ENCODE assay signal across 8 cellular contexts in genomic region chrX:47562615-47563243, GRCh38. TPM values are rescaled to one million over a fixed set of nuclear protein-coding genes. Genes with fewer than 3 reads are reported as not detected.
DNase-seq lines count a peak whose midpoint lies in the region; ATAC-seq, FAIRE-seq and TF ChIP-seq lines count a peak whose summit lies in the region.

No MANE protein-coding gene starts in this region.

- peaks cover 34 to 61% (median 52%) of the 10 kb centered on the region in 10 experiments for H3K4me1 ChIP-seq in BLaER1 treated with 17β-estradiol and CSF1 and Interleukin-3, amounts not matched to agents 10 nM and 100 nM
- H3K4me1 ChIP-seq in GM23338 (ENCODE audit: insufficient read depth) (no peaks in the 10 kb centered on the region), keratinocyte (ENCODE audit: control insufficient read depth, extremely low read depth, insufficient read depth, low read length) (peaks cover 4% of the 10 kb centered on the region)

- H3K27me3 Mint-ChIP-seq in GM23338 (ENCODE audit: insufficient read depth, low read depth, poor library complexity), result no peaks in the 10 kb centered on the region

- peak overlapping the region; percentile 64 to 85 (median 76); a peak in 20 of 22 replicates for H3K4me2 ChIP-seq in BLaER1 treated with 17β-estradiol and CSF1 and Interleukin-3, amounts not matched to agents 10 nM and 100 nM
- H3K4me2 ChIP-seq in GM23338 (no peak overlapping the region), keratinocyte (ENCODE audit: control insufficient read depth, extremely low read depth, insufficient read depth, low read depth, low read length) (peak overlapping the region; percentile 27)

- H3K36me3 Mint-ChIP-seq in GM23338 (ENCODE audit: low read depth), result peaks cover 33% of the 10 kb centered on the region

- peaks cover 5 to 34% (median 12%) of the 10 kb centered on the region in 11 experiments; a peak in 14 of 22 replicates for H3K27me3 ChIP-seq in BLaER1 treated with 17β-estradiol and CSF1 and Interleukin-3, amounts not matched to agents 10 nM and 100 nM
- no peaks in the 10 kb centered on the region for H3K27me3 ChIP-seq in GM23338 (ENCODE audit: insufficient read depth)
- H3K27me3 ChIP-seq in keratinocyte (ENCODE audit: control insufficient read depth, extremely low read depth, insufficient read depth, low read length), result no peaks in the 10 kb centered on the region

- dilution Hi-C loops in keratinocyte (cut with MboI; ENCODE audit: extremely low pct_ligation_motif_present, low sequenced_read_pairs), result no loop called here

- H3K4me3 ChIP-seq in BLaER1 treated with 17β-estradiol and CSF1 and Interleukin-3, amounts not matched to agents 10 nM and 100 nM, result peak overlapping the region in 3 of 10 experiments; percentile 60 to 73 (median 71); a peak in 2 of 20 replicates
- H3K4me3 ChIP-seq in GM23338, result no peak overlapping the region
- no peak overlapping the region for H3K4me3 ChIP-seq in WI38 (ENCODE audit: low read depth, low read length)
- H3K4me3 ChIP-seq in keratinocyte (ENCODE audit: control insufficient read depth in 2 of 3, extremely low read depth in 1 of 3, insufficient read depth in 2 of 3, low read depth in 1 of 3, low read length in 3 of 3), result no peak overlapping the region

- H3K9me3 Mint-ChIP-seq in GM23338, result no peaks in the 10 kb centered on the region

- ATAC-seq in GM23338 (no peak), GM19395 (IDR thresholded peaks at IDR 0.05; ENCODE audit: unreplicated experiment) (no peak), GM18520 (IDR thresholded peaks at IDR 0.05; ENCODE audit: unreplicated experiment) (no peak)

- H3K79me2 ChIP-seq in GM23338 (replicated peaks; ENCODE audit: insufficient read depth), result peaks cover 9% of the 10 kb centered on the region; the same call in 1 of the 2 replicates
- peaks cover 15% of the 10 kb centered on the region for H3K79me2 ChIP-seq in keratinocyte (ENCODE audit: control insufficient read depth, insufficient read depth, low read length)

- TF ChIP-seq CTCF in GM23338 (conservative IDR thresholded peaks at IDR 0.05; ENCODE audit: low read depth in 2 of 2) (peak; percentile 44 to 60), WI38 (IDR thresholded peaks at IDR 0.05; ENCODE audit: low read depth, low read length) (0 out of 2 replicates have a peak, but pooled peaks have one; percentile 26), keratinocyte (optimal IDR thresholded peaks at IDR 0.05 in 1 of 3, IDR thresholded peaks at IDR 0.05 in 1 of 3, conservative IDR thresholded peaks at IDR 0.05 in 1 of 3; ENCODE audit: extremely low read depth in 1 of 3, insufficient read depth in 2 of 3, low read length in 3 of 3) (peak; percentile 23 to 45 (median 28))

- H3K27ac Mint-ChIP-seq in GM23338, result no peak overlapping the region

- no peak for FAIRE-seq in keratinocyte (lab: Jason Lieb, UNC)

- H3K4me1 Mint-ChIP-seq in GM23338, result peaks cover 17% of the 10 kb centered on the region

- peaks cover 3 to 54% (median 36%) of the 10 kb centered on the region in 11 experiments; a peak in 18 of 22 replicates for H4K20me1 ChIP-seq in BLaER1 treated with 17β-estradiol and CSF1 and Interleukin-3, amounts not matched to agents 10 nM and 100 nM
- H4K20me1 ChIP-seq in GM23338 (replicated peaks; ENCODE audit: insufficient read depth), result no peaks in the 10 kb centered on the region
- H4K20me1 ChIP-seq in keratinocyte (ENCODE audit: control insufficient read depth, extremely low read depth, insufficient read depth, low read length), result no peaks in the 10 kb centered on the region

- peak overlapping the region in 4 of 11 experiments; percentile 87 to 89 (median 88); a peak in 1 of 22 replicates for H3K9ac ChIP-seq in BLaER1 treated with 17β-estradiol and CSF1 and Interleukin-3, amounts not matched to agents 10 nM and 100 nM
- no peak overlapping the region for H3K9ac ChIP-seq in keratinocyte (ENCODE audit: control insufficient read depth, extremely low read depth, insufficient read depth, low read length)

- peaks cover 0 to 11% (median 0%) of the 10 kb centered on the region in 11 experiments; a peak in 2 of 22 replicates for H3K9me3 ChIP-seq in BLaER1 treated with 17β-estradiol and CSF1 and Interleukin-3, amounts not matched to agents 10 nM and 100 nM (replicated peaks in 1 of 11)
- H3K9me3 ChIP-seq in keratinocyte (ENCODE audit: control insufficient read depth, low read depth, low read length), result no peaks in the 10 kb centered on the region

- no peaks in the 10 kb centered on the region for H3K9me2 ChIP-seq in GM23338 (ENCODE audit: insufficient read depth)

- H3K4me3 Mint-ChIP-seq in GM23338, result peak overlapping the region; percentile 66; the same call in 2 of the 3 replicates

- H3F3A ChIP-seq in GM23338 (replicated peaks; ENCODE audit: low read depth), result no peaks in the 10 kb centered on the region

- peak overlapping the region in 1 of 11 experiments; percentile 47; a peak in 1 of 22 replicates for H3K27ac ChIP-seq in BLaER1 treated with 17β-estradiol and CSF1 and Interleukin-3, amounts not matched to agents 10 nM and 100 nM
- H3K27ac ChIP-seq in GM23338 (ENCODE audit: low read depth) (no peak overlapping the region), keratinocyte (ENCODE audit: control insufficient read depth, insufficient read depth, low read length) (no peak overlapping the region)

- DNase-seq in GM23338 (ENCODE audit: low spot score), result peak; percentile 27
- DNase-seq in keratinocyte (ENCODE audit: low read depth, low spot score), result no peak
- DNase-seq in SK-N-DZ (ENCODE audit: low spot score), result no peak
- no peak for DNase-seq in effector CD4-positive, alpha-beta T cell

- no peaks in the 10 kb centered on the region for H3K9me1 ChIP-seq in keratinocyte (ENCODE audit: control insufficient read depth, extremely low read depth, insufficient read depth, low read length)

- no peak overlapping the region for H2AFZ ChIP-seq in GM23338
- no peak overlapping the region for H2AFZ ChIP-seq in keratinocyte (ENCODE audit: control insufficient read depth, low read length)

- H3K36me3 ChIP-seq in BLaER1 treated with 17β-estradiol and CSF1 and Interleukin-3, amounts not matched to agents 10 nM and 100 nM, result peaks cover 7 to 31% (median 16%) of the 10 kb centered on the region in 11 experiments; a peak in 16 of 22 replicates
- H3K36me3 ChIP-seq in GM23338 (ENCODE audit: insufficient read depth) (no peaks in the 10 kb centered on the region), keratinocyte (ENCODE audit: control insufficient read depth in 2 of 2, extremely low read depth in 1 of 2, insufficient read depth in 2 of 2, low read length in 2 of 2) (peaks cover 0 to 3% of the 10 kb centered on the region in 2 experiments)

RNA-seq across cellular contexts. Expression of gene ARAF, which starts 1.7 kb away (rescaled TPM):
- 18.0 and 28.2 TPM in 2 replicates for total RNA-seq in GM23338 (2014; rRNA removed; shearing (Covaris generic))
- 35.9 and 43.9 TPM in 2 replicates for polyA plus RNA-seq in GM23338 (2016; fragmentation: Nextera tagmentation; extraction: Ambion mirVana)
- polyA plus RNA-seq in keratinocyte, result 21.3 to 40.5 TPM (median 22.4 TPM) in 3 replicates
- polyA plus RNA-seq in keratinocyte (2011; ENCODE audit: low read depth), result 5.6 TPM
- polyA plus RNA-seq in keratinocyte (2011; cell fraction: cytosol; rRNA removed), result 28.4 and 29.0 TPM in 2 replicates
- polyA plus RNA-seq in keratinocyte (2011; cell fraction: nucleus; rRNA removed), result 47.8 and 49.4 TPM in 2 replicates
- polyA plus RNA-seq in keratinocyte (2012; ENCODE audit: low replicate concordance), result 22.9 and 34.4 TPM in 2 replicates
- polyA minus RNA-seq in keratinocyte, result 43.0 to 96.2 TPM (median 65.5 TPM) in 3 replicates
- polyA minus RNA-seq in keratinocyte (2011; cell fraction: cytosol; rRNA and poly(A)+ RNA removed), result 23.4 TPM
- 12.7 and 20.2 TPM in 2 replicates for polyA minus RNA-seq in keratinocyte (2011; cell fraction: nucleus; rRNA and poly(A)+ RNA removed)
- polyA plus RNA-seq in SK-N-DZ (2014; cell fraction: cytosol; rRNA removed), result 13.5 and 16.3 TPM in 2 replicates
- polyA plus RNA-seq in SK-N-DZ (2014; cell fraction: nucleus; rRNA removed), result 29.3 and 39.9 TPM in 2 replicates

RNA-seq across cellular contexts. Expression of gene TIMP1, which starts 19.5 kb away (rescaled TPM):
- total RNA-seq in GM23338 (2014; rRNA removed; shearing (Covaris generic)), result 39.0 and 42.5 TPM in 2 replicates
- polyA plus RNA-seq in GM23338 (2016; fragmentation: Nextera tagmentation; extraction: Ambion mirVana) (117 and 121 TPM in 2 replicates), keratinocyte (151 to 328 TPM (median 162 TPM) in 3 replicates)
- polyA plus RNA-seq in keratinocyte (2011; ENCODE audit: low read depth), result 10.1 TPM
- polyA plus RNA-seq in keratinocyte (2011; cell fraction: cytosol; rRNA removed), result 143 and 188 TPM in 2 replicates
- 127 and 170 TPM in 2 replicates for polyA plus RNA-seq in keratinocyte (2011; cell fraction: nucleus; rRNA removed)
- polyA plus RNA-seq in keratinocyte (2012; ENCODE audit: low replicate concordance), result 180 and 201 TPM in 2 replicates
- 329 to 825 TPM (median 346 TPM) in 3 replicates for polyA minus RNA-seq in keratinocyte
- polyA minus RNA-seq in keratinocyte (2011; cell fraction: cytosol; rRNA and poly(A)+ RNA removed), result 340 TPM
- polyA minus RNA-seq in keratinocyte (2011; cell fraction: nucleus; rRNA and poly(A)+ RNA removed), result 88.3 and 93.9 TPM in 2 replicates
- polyA plus RNA-seq in SK-N-DZ (2014; cell fraction: cytosol; rRNA removed), result 8.7 and 8.8 TPM in 2 replicates
- 3.7 and 5.9 TPM in 2 replicates for polyA plus RNA-seq in SK-N-DZ (2014; cell fraction: nucleus; rRNA removed)

RNA-seq across cellular contexts. Expression of gene SYN1, which starts 56.9 kb away (rescaled TPM):
- 4.7 and 6.7 TPM in 2 replicates for total RNA-seq in GM23338 (2014; rRNA removed; shearing (Covaris generic))
- polyA plus RNA-seq in GM23338 (2016; fragmentation: Nextera tagmentation; extraction: Ambion mirVana) (3.6 and 7.1 TPM in 2 replicates), keratinocyte (0.07 to 0.36 TPM in 2 of 3 replicates, not detected in the other)
- 0.49 TPM for polyA plus RNA-seq in keratinocyte (2011; ENCODE audit: low read depth)
- 0.34 and 0.56 TPM in 2 replicates for polyA plus RNA-seq in keratinocyte (2011; cell fraction: cytosol; rRNA removed)
- 0.19 and 1.1 TPM in 2 replicates for polyA plus RNA-seq in keratinocyte (2011; cell fraction: nucleus; rRNA removed)
- polyA plus RNA-seq in keratinocyte (2012; ENCODE audit: low replicate concordance), result 0.85 and 1.2 TPM in 2 replicates
- 0.10 to 3.0 TPM in 2 of 3 replicates, not detected in the other for polyA minus RNA-seq in keratinocyte
- not detected for polyA minus RNA-seq in keratinocyte (2011; cell fraction: cytosol; rRNA and poly(A)+ RNA removed)
- 0.32 TPM in 1 of 2 replicates, not detected in the other for polyA minus RNA-seq in keratinocyte (2011; cell fraction: nucleus; rRNA and poly(A)+ RNA removed)
- 2.5 and 3.8 TPM in 2 replicates for polyA plus RNA-seq in SK-N-DZ (2014; cell fraction: cytosol; rRNA removed)
- 2.0 and 4.9 TPM in 2 replicates for polyA plus RNA-seq in SK-N-DZ (2014; cell fraction: nucleus; rRNA removed)
